Comparison of ENCODE assay signal across 19 cellular contexts in the genomic region with DNA sequence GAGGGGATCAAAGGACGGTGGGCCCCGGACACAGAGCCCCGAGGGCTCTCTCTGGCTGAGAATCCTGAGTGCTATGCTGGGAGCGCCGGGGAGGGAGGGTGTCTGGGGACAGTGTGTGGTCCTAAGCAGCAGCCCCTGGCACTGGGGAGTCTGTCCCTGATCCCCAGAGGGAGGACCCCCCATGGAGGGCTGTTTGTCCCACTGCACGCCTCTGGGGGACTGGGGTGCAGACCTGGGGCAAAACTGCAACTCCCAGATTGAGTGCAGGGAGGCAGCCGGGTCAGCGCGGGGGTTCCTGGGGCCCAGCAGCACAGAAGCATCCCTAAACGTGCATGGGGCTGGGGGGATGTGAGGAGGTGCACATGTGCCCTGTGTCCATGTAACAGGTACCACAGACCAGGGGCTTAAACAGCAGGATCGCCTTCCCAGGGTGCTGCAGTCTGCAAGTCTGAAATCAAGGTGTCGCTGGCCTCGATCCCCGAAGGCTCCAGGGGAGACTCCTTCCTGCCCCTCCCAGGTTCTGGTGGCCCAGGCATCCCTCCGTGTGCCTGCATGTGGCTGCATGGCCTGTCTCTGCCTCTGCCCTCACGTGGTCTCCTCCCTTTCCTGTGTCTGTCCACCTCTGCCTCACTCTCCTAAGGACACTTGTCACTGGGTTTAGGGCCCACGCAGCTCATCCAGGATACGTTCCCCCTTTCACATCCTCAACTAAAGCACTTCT. TPM values are rescaled to one million over a fixed set of nuclear protein-coding genes. Genes with fewer than 3 reads are reported as not detected.
A peak's percentile ranks its signal among the peaks of the same experiment; 100 is the strongest.
DNase-seq lines count a peak whose midpoint lies in the region; ATAC-seq and TF ChIP-seq lines count a peak whose summit lies in the region.
"Had no signal": no experiment of that assay in that cellular context is flagged by ENCODE, and none has a peak within 500 bp of the region (broad histone marks: within the 10 kb centered on the region; RNA-seq: fewer than 3 reads in every experiment).

No MANE protein-coding gene starts in this region.

- H3K4me2 ChIP-seq in neuronal stem cell (ENCODE audit: insufficient read depth, low read length, poor library complexity, severe bottlenecking), result no peak overlapping the region
- H3K4me2 ChIP-seq: A549; BLaER1 treated with 17β-estradiol and CSF1 and Interleukin-3, amounts not matched to agents 10 nM and 100 nM had no signal

- H3K27me3 Mint-ChIP-seq in Calu3 (ENCODE audit: unreplicated experiment), result peaks cover 17% of the 10 kb centered on the region
- peaks cover 0 to 4% (median 1%) of the 10 kb centered on the region in 3 donors for H3K27me3 Mint-ChIP-seq in immature natural killer cell (ENCODE audit: low read depth in 3 of 3)
- H3K27me3 Mint-ChIP-seq in activated naive CD8-positive, alpha-beta T cell treated with anti-CD3 and anti-CD28 coated beads for 36 hours, result peaks cover 6% of the 10 kb centered on the region

- H3K9me3 ChIP-seq in neuronal stem cell (replicated peaks in 1 of 2; ENCODE audit: control insufficient read depth in 2 of 2, insufficient read depth in 1 of 2, low read depth in 1 of 2, low read length in 2 of 2) (peaks cover 0 to 5% of the 10 kb centered on the region in 2 donors), spleen (peaks cover 0 to 20% (median 7%) of the 10 kb centered on the region in 8 donors)
- H3K9me3 ChIP-seq: A549, BE2C had no signal

- no peak overlapping the region for H3K14ac ChIP-seq in neuronal stem cell (ENCODE audit: low read length)

- no peak for TF ChIP-seq POLR2A in spleen (IDR thresholded peaks at IDR 0.05)

- peak overlapping the region; percentile 34 for H3K9ac ChIP-seq in neuronal stem cell (ENCODE audit: low read depth, low read length, poor library complexity)
- H3K9ac ChIP-seq: BLaER1 treated with 17β-estradiol and CSF1 and Interleukin-3, amounts not matched to agents 10 nM and 100 nM had no signal

- no peak overlapping the region for H4K91ac ChIP-seq in neuronal stem cell (ENCODE audit: low read depth, low read length, poor library complexity)

- H3K4me1 ChIP-seq in neuronal stem cell (ENCODE audit: control insufficient read depth in 2 of 2, insufficient read depth in 1 of 2, low read depth in 1 of 2, low read length in 2 of 2) (no peaks in the 10 kb centered on the region), spleen (no peaks in the 10 kb centered on the region)
- H3K4me1 ChIP-seq: A549, BE2C had no signal

- H2AFZ ChIP-seq in neuronal stem cell (ENCODE audit: low read length), result no peak overlapping the region

- H3K4me1 Mint-ChIP-seq in Calu3 (ENCODE audit: low read depth, unreplicated experiment), result no peaks in the 10 kb centered on the region
- no peaks in the 10 kb centered on the region for H3K4me1 Mint-ChIP-seq in immature natural killer cell
- H3K4me1 Mint-ChIP-seq in activated naive CD8-positive, alpha-beta T cell treated with anti-CD3 and anti-CD28 coated beads for 36 hours, result no peaks in the 10 kb centered on the region
- H3K4me1 Mint-ChIP-seq: CD14-positive monocyte; CD8-positive, alpha-beta memory T cell had no signal

- no peak overlapping the region for H4K8ac ChIP-seq in neuronal stem cell (ENCODE audit: low read depth, low read length)

- DNase-seq in Calu3 (no peak), islet precursor cell (peak; percentile 41), neuronal stem cell (ENCODE audit: low spot score) (no peak), spleen (peak; percentile 57), immature natural killer cell (no peak)
- DNase-seq in activated naive CD8-positive, alpha-beta T cell treated with anti-CD3 and anti-CD28 coated beads for 36 hours, result no peak
- DNase-seq: 8988T; ACHN; AML-193; BE2C; CD4-positive, alpha-beta T cell; CD8-positive, alpha-beta memory T cell; DND-41; GOT3; HCEC 1CT had no signal

- TF ChIP-seq CTCF in Calu3 (IDR thresholded peaks at IDR 0.05; ENCODE audit: unreplicated experiment) (no peak), spleen (IDR thresholded peaks at IDR 0.05 in 8 of 11, conservative IDR thresholded peaks at IDR 0.05 in 3 of 11) (no peak)

- H2BK120ac ChIP-seq in neuronal stem cell (ENCODE audit: low read depth, low read length), result no peak overlapping the region

- ATAC-seq in HG03025 (IDR thresholded peaks at IDR 0.05; ENCODE audit: low FRiP score, unreplicated experiment), result no peak
- ATAC-seq: A549 had no signal

- H3K18ac ChIP-seq in neuronal stem cell (ENCODE audit: low read length), result peak overlapping the region; percentile 69

- WGBS in neuronal stem cell (ENCODE audit: extremely low coverage in 2 of 2, insufficient read length in 2 of 2, insufficient replicate concordance in 1 of 2), 2 donors, result no CpG with 5 or more reads among the region's 18 CpGs
- WGBS in spleen, 5 donors, result 74 to 82% (median 77%) methylated on average over 8 to 18 of the region's 18 CpGs

- H3K36me3 Mint-ChIP-seq in Calu3 (ENCODE audit: insufficient read depth, unreplicated experiment), result no peaks in the 10 kb centered on the region
- H3K36me3 Mint-ChIP-seq in immature natural killer cell, result no peaks in the 10 kb centered on the region
- no peaks in the 10 kb centered on the region for H3K36me3 Mint-ChIP-seq in activated naive CD8-positive, alpha-beta T cell treated with anti-CD3 and anti-CD28 coated beads for 36 hours
- H3K36me3 Mint-ChIP-seq: CD14-positive monocyte; CD8-positive, alpha-beta memory T cell had no signal

- H3K4me3 ChIP-seq in neuronal stem cell (ENCODE audit: low read length in 2 of 2) (no peak overlapping the region), spleen (no peak overlapping the region)
- H3K4me3 ChIP-seq: A549; BLaER1 treated with 17β-estradiol and CSF1 and Interleukin-3, amounts not matched to agents 10 nM and 100 nM had no signal

- peak overlapping the region; percentile 31 for H2BK12ac ChIP-seq in neuronal stem cell (ENCODE audit: low read length)

- no peak overlapping the region for H2AK5ac ChIP-seq in neuronal stem cell (ENCODE audit: low read depth, low read length)

- no peak overlapping the region for H2BK15ac ChIP-seq in neuronal stem cell (ENCODE audit: low read length)

- no TSS peak for BruUV-seq in Calu3 (replicated peaks; lab: Mats Ljungman, UMichigan)

- H3K36me3 ChIP-seq in neuronal stem cell (replicated peaks in 1 of 2; ENCODE audit: control insufficient read depth in 2 of 2, insufficient read depth in 2 of 2, low read length in 2 of 2) (no peaks in the 10 kb centered on the region), spleen (no peaks in the 10 kb centered on the region)
- H3K36me3 ChIP-seq: BE2C; BLaER1 treated with 17β-estradiol and CSF1 and Interleukin-3, amounts not matched to agents 10 nM and 100 nM had no signal

- CTCF ChIA-PET in Calu3 (lab: Charles Lee), result no interaction called here

- intact Hi-C loops in Calu3 (cut with micrococcal nuclease; ENCODE audit: unreplicated experiment), result no loop called here
- intact Hi-C loops in spleen (cut with DNase I; ENCODE audit: low total_unique reads), result no loop called here

- H2BK5ac ChIP-seq in neuronal stem cell (ENCODE audit: low read length), result no peak overlapping the region

- H3K4ac ChIP-seq in neuronal stem cell (ENCODE audit: low read length), result no peak overlapping the region

- no peaks in the 10 kb centered on the region for H3K79me1 ChIP-seq in neuronal stem cell (ENCODE audit: low read depth, low read length)

- H3K27ac Mint-ChIP-seq in Calu3 (ENCODE audit: unreplicated experiment) (peak overlapping the region; percentile 34), immature natural killer cell (no peak overlapping the region)
- H3K27ac Mint-ChIP-seq in activated naive CD8-positive, alpha-beta T cell treated with anti-CD3 and anti-CD28 coated beads for 36 hours, result no peak overlapping the region
- H3K27ac Mint-ChIP-seq: CD14-positive monocyte; CD4-positive, alpha-beta T cell; CD8-positive, alpha-beta memory T cell had no signal

- no peak overlapping the region for H3K27ac ChIP-seq in neuronal stem cell (replicated peaks; ENCODE audit: low read length)
- H3K27ac ChIP-seq in spleen, result no peak overlapping the region
- H3K27ac ChIP-seq: A549; BLaER1 treated with 17β-estradiol and CSF1 and Interleukin-3, amounts not matched to agents 10 nM and 100 nM had no signal

- H3K23ac ChIP-seq in neuronal stem cell (ENCODE audit: low read depth, low read length, poor library complexity), result peak overlapping the region; percentile 93

- H3K4me3 Mint-ChIP-seq in Calu3 (ENCODE audit: low read depth, unreplicated experiment) (no peak overlapping the region), immature natural killer cell (no peak overlapping the region)
- H3K4me3 Mint-ChIP-seq in activated naive CD8-positive, alpha-beta T cell treated with anti-CD3 and anti-CD28 coated beads for 36 hours, result no peak overlapping the region
- H3K4me3 Mint-ChIP-seq: CD14-positive monocyte; CD4-positive, alpha-beta T cell; CD8-positive, alpha-beta memory T cell had no signal

- H3K9me3 Mint-ChIP-seq in Calu3 (ENCODE audit: low read depth, unreplicated experiment), result no peaks in the 10 kb centered on the region
- peaks cover 0 to 1% (median 0%) of the 10 kb centered on the region in 6 donors for H3K9me3 Mint-ChIP-seq in immature natural killer cell
- H3K9me3 Mint-ChIP-seq in activated naive CD8-positive, alpha-beta T cell treated with anti-CD3 and anti-CD28 coated beads for 36 hours, result peaks cover 2% of the 10 kb centered on the region
- H3K9me3 Mint-ChIP-seq: CD4-positive, alpha-beta T cell had no signal

- H3K27me3 ChIP-seq in neuronal stem cell (ENCODE audit: control insufficient read depth in 3 of 3, insufficient read depth in 3 of 3, low read depth in 1 of 3, low read length in 3 of 3) (peaks cover 0 to 18% (median 0%) of the 10 kb centered on the region in 3 experiments), spleen (replicated peaks in 1 of 7) (peaks cover 0 to 50% (median 0%) of the 10 kb centered on the region in 7 donors)
- H3K27me3 ChIP-seq: BLaER1 treated with 17β-estradiol and CSF1 and Interleukin-3, amounts not matched to agents 10 nM and 100 nM had no signal

RNA-seq across cellular contexts. Expression of gene IRX4, which starts 35.9 kb away (rescaled TPM):
- not detected in 2 replicates for total RNA-seq in Calu3 (2022)
- polyA plus RNA-seq in neuronal stem cell (2013, experiment 1 of 2), result not detected
- polyA plus RNA-seq in neuronal stem cell (2013, experiment 2 of 2), result 0.01 TPM
- total RNA-seq in spleen, result not detected
- under 1 TPM in 1 of 3 donors, not detected in 2; 0.05 TPM for polyA plus RNA-seq in spleen
- polyA plus RNA-seq in immature natural killer cell, result not detected
- total RNA-seq in activated naive CD8-positive, alpha-beta T cell treated with anti-CD3 and anti-CD28 coated beads for 36 hours, result not detected
- total RNA-seq: CD4-positive, alpha-beta T cell; CD8-positive, alpha-beta memory T cell had no signal
- polyA plus RNA-seq: CD14-positive monocyte; CD8-positive, alpha-beta memory T cell had no signal

Comparison
In these comparisons a context has a peak if more than half of its experiments do, and no peak if none do; other contexts are left out.
1. DNase-seq: peak in islet precursor cell (single experiment) and spleen (single experiment); none in Calu3 (single experiment), neuronal stem cell (single experiment), immature natural killer cell (0 of 3) and activated naive CD8-positive, alpha-beta T cell treated with anti-CD3 and anti-CD28 coated beads for 36 hours (single experiment).